ENCODE assay signal across 9 cellular contexts in the genomic region with DNA sequence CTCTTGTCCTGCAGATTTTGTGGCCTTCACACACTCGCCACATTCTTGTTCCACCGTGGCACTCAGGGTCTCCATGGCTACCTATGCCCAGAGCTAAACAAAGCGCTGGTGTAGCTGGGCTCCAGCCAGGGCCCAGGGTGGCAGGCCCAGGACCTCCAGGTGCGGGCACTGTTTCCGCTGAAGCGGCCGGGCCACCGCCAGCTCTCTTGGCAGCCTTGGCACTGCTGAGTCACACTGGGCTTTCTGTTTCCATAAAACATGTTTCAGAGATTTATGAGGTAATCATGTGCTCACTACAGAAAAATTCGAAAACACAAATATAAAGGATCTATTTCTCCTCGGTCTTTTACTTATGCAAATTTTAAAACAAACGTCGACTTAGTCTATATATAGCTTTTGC. TPM values are rescaled to one million over a fixed set of nuclear protein-coding genes. Genes with fewer than 3 reads are reported as not detected.
A peak's percentile ranks its signal among the peaks of the same experiment; 100 is the strongest.
DNase-seq lines count a peak whose midpoint lies in the region; ATAC-seq and TF ChIP-seq lines count a peak whose summit lies in the region.
"Had no signal": no experiment of that assay in that cellular context is flagged by ENCODE, and none has a peak within 500 bp of the region (broad histone marks: within the 10 kb centered on the region; RNA-seq: fewer than 3 reads in every experiment).

No MANE protein-coding gene starts in this region.

- CTCF ChIA-PET in Calu3 (lab: Charles Lee), result interaction anchor here (0.7 to 1.5 kb wide), 7 partner anchors 9 to 120 kb away, joined by 3 to 4 read pairs (median 3); no protein-coding TSS in a partner anchor

- no peaks in the 10 kb centered on the region for H3K36me3 ChIP-seq in mucosa of descending colon (ENCODE audit: low read depth)

- H3K4me1 ChIP-seq in mucosa of descending colon (ENCODE audit: low read depth), result peaks cover 39% of the 10 kb centered on the region

- TF ChIP-seq CTCF in Calu3 (IDR thresholded peaks at IDR 0.05; ENCODE audit: unreplicated experiment) (no peak), brain (conservative IDR thresholded peaks at IDR 0.05) (no peak), mucosa of descending colon (IDR thresholded peaks at IDR 0.05) (no peak)

- H3K9me3 ChIP-seq in mucosa of descending colon, result no peaks in the 10 kb centered on the region

- H3K4me3 ChIP-seq in mucosa of descending colon, result no peak overlapping the region

- intact Hi-C loops in Calu3 (cut with micrococcal nuclease; ENCODE audit: unreplicated experiment) (no loop called here), mucosa of descending colon (cut with DNase I, micrococcal nuclease) (no loop called here)

- H3K27me3 Mint-ChIP-seq in Calu3 (ENCODE audit: unreplicated experiment) (no peaks in the 10 kb centered on the region), brain (peaks cover 12% of the 10 kb centered on the region), immature natural killer cell (ENCODE audit: low read depth in 3 of 3) (peaks cover 13 to 41% (median 16%) of the 10 kb centered on the region in 3 donors)

- BruUV-seq in Calu3 (replicated peaks; lab: Mats Ljungman, UMichigan), result no TSS peak

- ATAC-seq in mucosa of descending colon (peak; percentile 70), HG03342 (IDR thresholded peaks at IDR 0.05; ENCODE audit: unreplicated experiment) (no peak), GM18907 (IDR thresholded peaks at IDR 0.05; ENCODE audit: unreplicated experiment) (no peak), GM18858 (IDR thresholded peaks at IDR 0.05; ENCODE audit: unreplicated experiment) (no peak)

- H3K9me3 Mint-ChIP-seq in Calu3 (ENCODE audit: low read depth, unreplicated experiment) (no peaks in the 10 kb centered on the region), brain (peaks cover 0 to 3% (median 0%) of the 10 kb centered on the region in 5 experiments), immature natural killer cell (peaks cover 0 to 1% (median 0%) of the 10 kb centered on the region in 6 donors)

- peaks cover 51% of the 10 kb centered on the region for H3K4me1 Mint-ChIP-seq in Calu3 (ENCODE audit: low read depth, unreplicated experiment)
- H3K4me1 Mint-ChIP-seq in brain, result peaks cover 36% of the 10 kb centered on the region
- H3K4me1 Mint-ChIP-seq in immature natural killer cell, result peaks cover 0 to 2% of the 10 kb centered on the region in 2 donors

- H3K27ac Mint-ChIP-seq in Calu3 (ENCODE audit: unreplicated experiment) (peak overlapping the region; percentile 35), brain (peak overlapping the region; percentile 36 to 89 (median 54)), immature natural killer cell (no peak overlapping the region)

- DNase-seq in Calu3 (peak; percentile 89), M059J (ENCODE audit: low read depth) (peak; percentile 97), mucosa of descending colon (peak; percentile 77 to 82 (median 80)), immature natural killer cell (no peak)

- H3K36me3 Mint-ChIP-seq in Calu3 (ENCODE audit: insufficient read depth, unreplicated experiment) (peaks cover 15% of the 10 kb centered on the region), brain (no peaks in the 10 kb centered on the region), immature natural killer cell (no peaks in the 10 kb centered on the region)

- no peak overlapping the region for H3K4me3 Mint-ChIP-seq in Calu3 (ENCODE audit: low read depth, unreplicated experiment)
- H3K4me3 Mint-ChIP-seq in brain, result no peak overlapping the region
- H3K4me3 Mint-ChIP-seq in immature natural killer cell, result no peak overlapping the region

RNA-seq across cellular contexts. Expression of gene AOC1, which starts 51.3 kb away (rescaled TPM):
- total RNA-seq in Calu3 (2022), result 1.2 and 1.8 TPM in 2 replicates
- 0.17 TPM in 1 of 2 replicates, not detected in the other for total RNA-seq in M059J (2014; rRNA removed; shearing (Covaris generic))
- not detected for polyA plus RNA-seq in brain (ENCODE audit: insufficient read depth, low read depth, low replicate concordance)
- total RNA-seq in mucosa of descending colon, result 100 to 1,000 TPM; 249 to 756 (median 606) TPM
- not detected for polyA plus RNA-seq in immature natural killer cell
- total RNA-seq: OCI-LY7 had no signal

Comparison
In these comparisons a context has a peak if more than half of its experiments do, and no peak if none do; other contexts are left out.
1. DNase-seq: peak in Calu3 (single experiment), M059J (single experiment) and mucosa of descending colon (3 of 3); none in immature natural killer cell (0 of 3).
2. H3K27ac Mint-ChIP-seq: peak in Calu3 (single experiment) and brain (5 of 5); none in immature natural killer cell (0 of 6).
3. RNA of gene AOC1, which starts 51.3 kb away (total RNA-seq): 249 to 756 TPM in mucosa of descending colon; 1.2 to 1.8 TPM in Calu3 and 0.17 TPM in M059J; every median in the first group is over 10 times any median in the second.